ENCODE assay signal across 23 cellular contexts in genomic region chr5:137847699-137848098, GRCh38. TPM values are rescaled to one million over a fixed set of nuclear protein-coding genes. Genes with fewer than 3 reads are reported as not detected.
A peak's percentile ranks its signal among the peaks of the same experiment; 100 is the strongest.
DNase-seq lines count a peak whose midpoint lies in the region; ATAC-seq, FAIRE-seq and TF ChIP-seq lines count a peak whose summit lies in the region.
"Had no signal": no experiment of that assay in that cellular context is flagged by ENCODE, and none has a peak within 500 bp of the region (broad histone marks: within the 10 kb centered on the region; RNA-seq: fewer than 3 reads in every experiment).

No MANE protein-coding gene starts in this region.

- no peak overlapping the region for H3K4me3 Mint-ChIP-seq in activated T-helper 17 cell treated with anti-CD3 and anti-CD28 coated beads, Interleukin-2, amount 50 U/mL, for 72 hours
- H3K4me3 Mint-ChIP-seq: activated naive CD4-positive, alpha-beta T cell treated with anti-CD3 and anti-CD28 coated beads, Interleukin-2, amount 50 U/mL, for 24 hours; natural killer cell treated with Interleukin-12 subunit alpha and Interleukin-12 subunit beta and Interleukin-15 and Interleukin-18, amount 100 ng/mL, for 72 hours had no signal

- no peaks in the 10 kb centered on the region for H3K9me3 ChIP-seq in right cardiac atrium (ENCODE audit: control insufficient read depth, low read length)
- H3K9me3 ChIP-seq in SK-N-SH: no peaks in the 10 kb centered on the region
- H3K9me3 ChIP-seq: Peyer's patch had no signal

- no peaks in the 10 kb centered on the region for H3K79me2 ChIP-seq in SK-N-SH (ENCODE audit: insufficient read depth)

- in situ Hi-C loops in ACHN (cut with HindIII; ENCODE audit: low pct_ligation_motif_present, low pct_unique_long_range_greater_than_20kb, low sequenced_read_pairs): no loop called here

- intact Hi-C loops in right cardiac atrium (cut with DNase I): no loop called here

- TF ChIP-seq POLR2A in GM12892 (IDR thresholded peaks at IDR 0.05; ENCODE audit: low read depth, low read length): no peak

- H3K36me3 ChIP-seq in SK-N-SH (replicated peaks in 1 of 2; ENCODE audit: control insufficient read depth in 1 of 2, insufficient read depth in 2 of 2, low read length in 1 of 2): no peaks in the 10 kb centered on the region
- H3K36me3 ChIP-seq: brain microvascular endothelial cell, Peyer's patch had no signal

- no peak for TF ChIP-seq CTCF in SK-N-SH (IDR thresholded peaks at IDR 0.05)

- no peaks in the 10 kb centered on the region for H3K9me3 Mint-ChIP-seq in activated T-helper 17 cell treated with anti-CD3 and anti-CD28 coated beads, Interleukin-2, amount 50 U/mL, for 72 hours
- H3K9me3 Mint-ChIP-seq: activated naive CD4-positive, alpha-beta T cell treated with anti-CD3 and anti-CD28 coated beads, Interleukin-2, amount 50 U/mL, for 24 hours; IgD-negative memory B cell; natural killer cell treated with Interleukin-12 subunit alpha and Interleukin-12 subunit beta and Interleukin-15 and Interleukin-18, amount 100 ng/mL, for 72 hours had no signal

- no peak overlapping the region for H3K9ac ChIP-seq in SK-N-SH

- H2AFZ ChIP-seq in SK-N-SH (ENCODE audit: low read depth): no peak overlapping the region

- no peaks in the 10 kb centered on the region for H3K9me2 ChIP-seq in SK-N-SH

- DNase-seq in GM12892 (ENCODE audit: insufficient read length) (no peak), right cardiac atrium (no peak), germinal center (ENCODE audit: low spot score) (no peak), SK-N-SH (no peak), ACHN (no peak)
- DNase-seq: brain microvascular endothelial cell, dermis blood vessel endothelial cell, EL, erythroblast, glutamatergic neuron, H7, mammary epithelial cell, NCI-H2081, NCI-H748 treated with DMSO at 0.1 percent for 48 hours, Peyer's patch, SW 1271 had no signal

- POLR2A ChIA-PET in SK-N-SH (lab: Yijun Ruan, JAX): no interaction called here

- CTCF ChIA-PET in SK-N-SH (lab: Yijun Ruan, JAX): interaction anchor here (0.8 to 1.7 kb wide), 3 partner anchors 69 to 119 kb away, joined by 3 to 5 read pairs (median 3); no protein-coding TSS in a partner anchor

- H3K27me3 ChIP-seq in right cardiac atrium (ENCODE audit: control insufficient read depth, insufficient read depth): no peaks in the 10 kb centered on the region
- H3K27me3 ChIP-seq in SK-N-SH (ENCODE audit: insufficient read depth): no peaks in the 10 kb centered on the region
- H3K27me3 ChIP-seq: brain microvascular endothelial cell, Peyer's patch had no signal

- H3F3A ChIP-seq in SK-N-SH (replicated peaks; ENCODE audit: insufficient read depth): no peaks in the 10 kb centered on the region

- no peak for TF ChIP-seq RAD21 in SK-N-SH (IDR thresholded peaks at IDR 0.05; ENCODE audit: low read length)

- H3K36me3 Mint-ChIP-seq in activated T-helper 17 cell treated with anti-CD3 and anti-CD28 coated beads, Interleukin-2, amount 50 U/mL, for 72 hours (ENCODE audit: low read depth): peaks cover 8% of the 10 kb centered on the region
- H3K36me3 Mint-ChIP-seq: natural killer cell treated with Interleukin-12 subunit alpha and Interleukin-12 subunit beta and Interleukin-15 and Interleukin-18, amount 100 ng/mL, for 72 hours had no signal

- H3K4me1 ChIP-seq in right cardiac atrium (ENCODE audit: control insufficient read depth, insufficient read depth, low read length): peaks cover 2% of the 10 kb centered on the region
- H3K4me1 ChIP-seq in SK-N-SH (ENCODE audit: control insufficient read depth in 1 of 2, insufficient read depth in 2 of 2, low read depth in 1 of 2, low read length in 1 of 2): 0 out of 4 replicates have a peak, but pooled peaks cover 0 to 2% of the 10 kb centered on the region in 2 experiments
- H3K4me1 ChIP-seq: Peyer's patch had no signal

- ATAC-seq in GM21381 (IDR thresholded peaks at IDR 0.05; ENCODE audit: unreplicated experiment) (peak; percentile 57), HG03378 (IDR thresholded peaks at IDR 0.05; ENCODE audit: unreplicated experiment) (peak; percentile 63), right cardiac atrium (peak; percentile 64 to 89)
- no peak for ATAC-seq in activated T-helper 17 cell treated with anti-CD3 and anti-CD28 coated beads, Interleukin-2, amount 50 U/mL, for 72 hours (replicated peaks)
- ATAC-seq: natural killer cell treated with Interleukin-12 subunit alpha and Interleukin-12 subunit beta and Interleukin-15 and Interleukin-18, amount 100 ng/mL, for 72 hours had no signal

- peak overlapping the region; percentile 86 for H3K27ac ChIP-seq in right cardiac atrium (ENCODE audit: low read length)
- no peak overlapping the region for H3K27ac ChIP-seq in SK-N-SH (ENCODE audit: low read depth in 2 of 2, low read length in 1 of 2)
- H3K27ac ChIP-seq: brain microvascular endothelial cell, Peyer's patch had no signal

- peak; percentile 85 for FAIRE-seq in GM12892 (lab: Jason Lieb, UNC)

- no peak overlapping the region for H3K4me3 ChIP-seq in right cardiac atrium (ENCODE audit: low read length)
- no peak overlapping the region for H3K4me3 ChIP-seq in SK-N-SH (ENCODE audit: low read depth in 2 of 2, low read length in 1 of 2)
- H3K4me3 ChIP-seq: Peyer's patch had no signal

- no peak for TF ChIP-seq EP300 in SK-N-SH (IDR thresholded peaks at IDR 0.05; ENCODE audit: borderline replicate concordance in 1 of 2, low read depth in 1 of 2, low read length in 1 of 2)

- no peaks in the 10 kb centered on the region for H3K4me1 Mint-ChIP-seq in activated T-helper 17 cell treated with anti-CD3 and anti-CD28 coated beads, Interleukin-2, amount 50 U/mL, for 72 hours

- WGBS in right cardiac atrium: 74% methylated on average over 6 of the region's 6 CpGs
- WGBS in SK-N-SH (ENCODE audit: low lambda C conversion rate): 96% methylated on average over 6 of the region's 6 CpGs

- H3K27ac Mint-ChIP-seq in activated T-helper 17 cell treated with anti-CD3 and anti-CD28 coated beads, Interleukin-2, amount 50 U/mL, for 72 hours: no peak overlapping the region
- H3K27ac Mint-ChIP-seq: activated naive CD4-positive, alpha-beta T cell treated with anti-CD3 and anti-CD28 coated beads, Interleukin-2, amount 50 U/mL, for 24 hours; IgD-negative memory B cell; natural killer cell treated with Interleukin-12 subunit alpha and Interleukin-12 subunit beta and Interleukin-15 and Interleukin-18, amount 100 ng/mL, for 72 hours had no signal

- H3K27me3 Mint-ChIP-seq in activated T-helper 17 cell treated with anti-CD3 and anti-CD28 coated beads, Interleukin-2, amount 50 U/mL, for 72 hours: no peaks in the 10 kb centered on the region
- H3K27me3 Mint-ChIP-seq: activated naive CD4-positive, alpha-beta T cell treated with anti-CD3 and anti-CD28 coated beads, Interleukin-2, amount 50 U/mL, for 24 hours; IgD-negative memory B cell; natural killer cell treated with Interleukin-12 subunit alpha and Interleukin-12 subunit beta and Interleukin-15 and Interleukin-18, amount 100 ng/mL, for 72 hours had no signal

- H4K20me1 ChIP-seq in SK-N-SH (ENCODE audit: insufficient read depth): no peaks in the 10 kb centered on the region

- no peak overlapping the region for H3K4me2 ChIP-seq in SK-N-SH

TF ChIP-seq in SK-N-SH, 30 proteins besides CTCF, POLR2A, EP300 and RAD21 (continues in another document):
- TF ChIP-seq NFIC (IDR thresholded peaks at IDR 0.05; ENCODE audit: borderline replicate concordance) (no peak), ZBTB33 (IDR thresholded peaks at IDR 0.05; ENCODE audit: borderline replicate concordance, low read depth) (no peak), IRF3 (IDR thresholded peaks at IDR 0.05; ENCODE audit: low read depth, low read length) (no peak), RXRA (IDR thresholded peaks at IDR 0.05; ENCODE audit: borderline replicate concordance, low read depth) (no peak), MXI1 (IDR thresholded peaks at IDR 0.05; ENCODE audit: low read depth, low read length) (no peak), TCF12 (IDR thresholded peaks at IDR 0.05) (no peak)

RNA-seq across cellular contexts. Expression of gene MYOT, which starts 20.0 kb away (rescaled TPM):
- polyA plus RNA-seq in GM12892 (2012; ENCODE audit: missing spikeins): 2.2 TPM
- 10 to 100 TPM; 11.1 to 14.5 (median 12.8) TPM for total RNA-seq in right cardiac atrium
- 13.1 TPM for polyA plus RNA-seq in right cardiac atrium
- polyA plus RNA-seq in SK-N-SH (2012; rRNA removed): 0.02 and 0.06 TPM in 2 replicates
- polyA plus RNA-seq in SK-N-SH (2012; cell fraction: cytosol; rRNA removed): 0.01 and 0.10 TPM in 2 replicates
- 0.13 and 0.30 TPM in 2 replicates for polyA plus RNA-seq in SK-N-SH (2012; cell fraction: nucleus; rRNA removed)
- total RNA-seq in activated T-helper 17 cell treated with anti-CD3 and anti-CD28 coated beads, Interleukin-2, amount 50 U/mL, for 72 hours: not detected
- total RNA-seq: dermis blood vessel endothelial cell; H7; natural killer cell treated with Interleukin-12 subunit alpha and Interleukin-12 subunit beta and Interleukin-15 and Interleukin-18, amount 100 ng/mL, for 72 hours; renal cortical epithelial cell had no signal

RNA-seq across cellular contexts. Expression of gene PKD2L2, which starts 41.6 kb away (rescaled TPM):
- polyA plus RNA-seq in GM12892 (2012; ENCODE audit: missing spikeins): 0.68 TPM
- total RNA-seq in right cardiac atrium: under 1 TPM in 3 of 4 donors, not detected in 1; 0.32 to 0.85 (median 0.71) TPM
- polyA plus RNA-seq in right cardiac atrium (0.18 TPM), SK-N-SH (2012; rRNA removed) (0.11 and 0.26 TPM in 2 replicates)
- polyA plus RNA-seq in SK-N-SH (2012; cell fraction: cytosol; rRNA removed): 0.09 and 0.10 TPM in 2 replicates
- polyA plus RNA-seq in SK-N-SH (2012; cell fraction: nucleus; rRNA removed): 0.15 and 0.32 TPM in 2 replicates
- under 1 TPM in 1 of 2 donors, not detected in 1; 0.30 TPM for total RNA-seq in activated T-helper 17 cell treated with anti-CD3 and anti-CD28 coated beads, Interleukin-2, amount 50 U/mL, for 72 hours
- total RNA-seq: H7; mammary epithelial cell; natural killer cell treated with Interleukin-12 subunit alpha and Interleukin-12 subunit beta and Interleukin-15 and Interleukin-18, amount 100 ng/mL, for 72 hours; Peyer's patch had no signal
- polyA plus RNA-seq: mammary epithelial cell had no signal

Comparison
In these comparisons a context has a peak if more than half of its experiments do, and no peak if none do; other contexts are left out.
1. RNA of gene MYOT, which starts 20.0 kb away (total RNA-seq): 11.1 to 14.5 TPM in right cardiac atrium; not detected in activated T-helper 17 cell treated with anti-CD3 and anti-CD28 coated beads, Interleukin-2, amount 50 U/mL, for 72 hours; every median in the first group is over 10 times any median in the second.